Comparison of ENCODE assay signal across 1 cellular context in the genomic region with DNA sequence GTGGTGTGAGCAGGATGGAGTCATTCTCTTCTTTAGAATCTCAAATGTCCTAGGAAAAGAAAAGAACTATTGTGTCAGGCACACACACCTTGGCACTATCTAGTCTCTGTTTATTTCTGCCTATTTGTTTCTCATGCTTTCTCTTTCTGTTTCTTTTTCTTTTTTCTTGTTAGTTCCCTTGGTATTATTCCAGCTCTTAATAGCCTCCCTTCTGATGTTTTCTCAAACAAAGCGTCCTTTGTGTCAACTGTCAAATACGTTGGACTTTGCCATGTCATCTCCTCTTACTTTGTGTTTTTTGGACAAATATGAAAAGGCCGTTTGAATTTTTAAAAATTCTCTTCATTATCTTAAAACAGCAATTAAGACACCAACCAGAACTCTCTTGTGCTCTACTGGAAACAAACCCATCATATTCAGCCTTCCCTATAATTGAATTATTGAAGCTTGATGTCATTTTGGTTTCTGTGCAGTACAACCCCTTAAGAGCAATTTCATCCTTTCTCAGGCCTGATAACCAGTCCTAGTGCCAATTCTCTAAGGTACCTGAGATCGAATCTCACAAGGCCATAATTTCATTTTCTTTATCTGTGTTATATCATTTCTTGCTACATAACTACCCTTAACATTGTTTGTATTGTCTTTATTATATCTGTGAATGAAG.
TF ChIP-seq lines count a peak whose summit lies in the region.

No MANE protein-coding gene starts in this region.

TF ChIP-seq in HepG2, 621 proteins besides CTCF, POLR2A, EP300 and RAD21 (continued from another document and continues in another):
- TF ChIP-seq, protein P1, sequence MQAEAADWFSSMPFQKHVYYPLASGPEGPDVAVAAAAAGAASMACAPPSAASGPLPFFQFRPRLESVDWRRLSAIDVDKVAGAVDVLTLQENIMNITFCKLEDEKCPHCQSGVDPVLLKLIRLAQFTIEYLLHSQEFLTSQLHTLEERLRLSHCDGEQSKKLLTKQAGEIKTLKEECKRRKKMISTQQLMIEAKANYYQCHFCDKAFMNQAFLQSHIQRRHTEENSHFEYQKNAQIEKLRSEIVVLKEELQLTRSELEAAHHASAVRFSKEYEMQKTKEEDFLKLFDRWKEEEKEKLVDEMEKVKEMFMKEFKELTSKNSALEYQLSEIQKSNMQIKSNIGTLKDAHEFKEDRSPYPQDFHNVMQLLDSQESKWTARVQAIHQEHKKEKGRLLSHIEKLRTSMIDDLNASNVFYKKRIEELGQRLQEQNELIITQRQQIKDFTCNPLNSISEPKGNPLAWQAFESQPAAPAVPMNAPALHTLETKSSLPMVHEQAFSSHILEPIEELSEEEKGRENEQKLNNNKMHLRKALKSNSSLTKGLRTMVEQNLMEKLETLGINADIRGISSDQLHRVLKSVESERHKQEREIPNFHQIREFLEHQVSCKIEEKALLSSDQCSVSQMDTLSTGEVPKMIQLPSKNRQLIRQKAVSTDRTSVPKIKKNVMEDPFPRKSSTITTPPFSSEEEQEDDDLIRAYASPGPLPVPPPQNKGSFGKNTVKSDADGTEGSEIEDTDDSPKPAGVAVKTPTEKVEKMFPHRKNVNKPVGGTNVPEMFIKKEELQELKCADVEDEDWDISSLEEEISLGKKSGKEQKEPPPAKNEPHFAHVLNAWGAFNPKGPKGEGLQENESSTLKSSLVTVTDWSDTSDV (CRISPR knock-in tag; IDR thresholded peaks at IDR 0.05), result no peak
- TF ChIP-seq HHEX (CRISPR knock-in tag; IDR thresholded peaks at IDR 0.05), result no peak
- TF ChIP-seq PTBP1 (IDR thresholded peaks at IDR 0.05; ENCODE audit: low read depth, low read length, poor library complexity, severe bottlenecking), result no peak
- TF ChIP-seq ZNF605 (CRISPR knock-in tag; IDR thresholded peaks at IDR 0.05), result no peak
- no peak for TF ChIP-seq ZNF788 (CRISPR knock-in tag; IDR thresholded peaks at IDR 0.05; ENCODE audit: borderline replicate concordance)
- TF ChIP-seq, protein P2, sequence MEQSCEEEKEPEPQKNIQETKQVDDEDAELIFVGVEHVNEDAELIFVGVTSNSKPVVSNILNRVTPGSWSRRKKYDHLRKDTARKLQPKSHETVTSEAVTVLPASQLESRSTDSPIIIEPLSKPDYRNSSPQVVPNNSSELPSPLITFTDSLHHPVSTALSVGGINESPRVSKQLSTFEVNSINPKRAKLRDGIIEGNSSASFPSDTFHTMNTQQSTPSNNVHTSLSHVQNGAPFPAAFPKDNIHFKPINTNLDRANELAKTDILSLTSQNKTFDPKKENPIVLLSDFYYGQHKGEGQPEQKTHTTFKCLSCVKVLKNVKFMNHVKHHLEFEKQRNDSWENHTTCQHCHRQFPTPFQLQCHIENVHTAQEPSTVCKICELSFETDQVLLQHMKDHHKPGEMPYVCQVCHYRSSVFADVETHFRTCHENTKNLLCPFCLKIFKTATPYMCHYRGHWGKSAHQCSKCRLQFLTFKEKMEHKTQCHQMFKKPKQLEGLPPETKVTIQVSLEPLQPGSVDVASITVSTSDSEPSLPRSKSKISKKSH (CRISPR knock-in tag; IDR thresholded peaks at IDR 0.05; ENCODE audit: borderline replicate concordance), result no peak
- no peak for TF ChIP-seq ZNF790 (CRISPR knock-in tag; IDR thresholded peaks at IDR 0.05; ENCODE audit: borderline replicate concordance)
- TF ChIP-seq HNF4G (IDR thresholded peaks at IDR 0.05; ENCODE audit: borderline replicate concordance, low read depth, low read length), result peak; percentile 41; the same call in 1 of the 2 replicates
- TF ChIP-seq HNF4G (CRISPR knock-in tag; IDR thresholded peaks at IDR 0.05; ENCODE audit: borderline replicate concordance, low read depth), result no peak
- TF ChIP-seq TARDBP (CRISPR knock-in tag; IDR thresholded peaks at IDR 0.05), result no peak
- TF ChIP-seq RCOR2 (CRISPR knock-in tag; IDR thresholded peaks at IDR 0.05), result no peak
- TF ChIP-seq TEAD3 (CRISPR knock-in tag; optimal IDR thresholded peaks at IDR 0.05; ENCODE audit: borderline replicate concordance), result peak; percentile 40
- TF ChIP-seq SOX13 (IDR thresholded peaks at IDR 0.05), result peak; percentile 74
- TF ChIP-seq SOX13 (CRISPR knock-in tag; conservative IDR thresholded peaks at IDR 0.05 in 1 of 2, IDR thresholded peaks at IDR 0.05 in 1 of 2), result peak in 1 of 2 experiments; percentile 96; a peak in 2 of 4 replicates
- no peak for TF ChIP-seq SATB2 (CRISPR knock-in tag; IDR thresholded peaks at IDR 0.05)
- no peak for TF ChIP-seq MEIS2 (CRISPR knock-in tag; IDR thresholded peaks at IDR 0.05)
- no peak for TF ChIP-seq MED8 (CRISPR knock-in tag; IDR thresholded peaks at IDR 0.05; ENCODE audit: insufficient replicate concordance)
- TF ChIP-seq, protein P3, sequence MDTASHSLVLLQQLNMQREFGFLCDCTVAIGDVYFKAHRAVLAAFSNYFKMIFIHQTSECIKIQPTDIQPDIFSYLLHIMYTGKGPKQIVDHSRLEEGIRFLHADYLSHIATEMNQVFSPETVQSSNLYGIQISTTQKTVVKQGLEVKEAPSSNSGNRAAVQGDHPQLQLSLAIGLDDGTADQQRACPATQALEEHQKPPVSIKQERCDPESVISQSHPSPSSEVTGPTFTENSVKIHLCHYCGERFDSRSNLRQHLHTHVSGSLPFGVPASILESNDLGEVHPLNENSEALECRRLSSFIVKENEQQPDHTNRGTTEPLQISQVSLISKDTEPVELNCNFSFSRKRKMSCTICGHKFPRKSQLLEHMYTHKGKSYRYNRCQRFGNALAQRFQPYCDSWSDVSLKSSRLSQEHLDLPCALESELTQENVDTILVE (CRISPR knock-in tag; IDR thresholded peaks at IDR 0.05), result no peak
- TF ChIP-seq, protein P4, sequence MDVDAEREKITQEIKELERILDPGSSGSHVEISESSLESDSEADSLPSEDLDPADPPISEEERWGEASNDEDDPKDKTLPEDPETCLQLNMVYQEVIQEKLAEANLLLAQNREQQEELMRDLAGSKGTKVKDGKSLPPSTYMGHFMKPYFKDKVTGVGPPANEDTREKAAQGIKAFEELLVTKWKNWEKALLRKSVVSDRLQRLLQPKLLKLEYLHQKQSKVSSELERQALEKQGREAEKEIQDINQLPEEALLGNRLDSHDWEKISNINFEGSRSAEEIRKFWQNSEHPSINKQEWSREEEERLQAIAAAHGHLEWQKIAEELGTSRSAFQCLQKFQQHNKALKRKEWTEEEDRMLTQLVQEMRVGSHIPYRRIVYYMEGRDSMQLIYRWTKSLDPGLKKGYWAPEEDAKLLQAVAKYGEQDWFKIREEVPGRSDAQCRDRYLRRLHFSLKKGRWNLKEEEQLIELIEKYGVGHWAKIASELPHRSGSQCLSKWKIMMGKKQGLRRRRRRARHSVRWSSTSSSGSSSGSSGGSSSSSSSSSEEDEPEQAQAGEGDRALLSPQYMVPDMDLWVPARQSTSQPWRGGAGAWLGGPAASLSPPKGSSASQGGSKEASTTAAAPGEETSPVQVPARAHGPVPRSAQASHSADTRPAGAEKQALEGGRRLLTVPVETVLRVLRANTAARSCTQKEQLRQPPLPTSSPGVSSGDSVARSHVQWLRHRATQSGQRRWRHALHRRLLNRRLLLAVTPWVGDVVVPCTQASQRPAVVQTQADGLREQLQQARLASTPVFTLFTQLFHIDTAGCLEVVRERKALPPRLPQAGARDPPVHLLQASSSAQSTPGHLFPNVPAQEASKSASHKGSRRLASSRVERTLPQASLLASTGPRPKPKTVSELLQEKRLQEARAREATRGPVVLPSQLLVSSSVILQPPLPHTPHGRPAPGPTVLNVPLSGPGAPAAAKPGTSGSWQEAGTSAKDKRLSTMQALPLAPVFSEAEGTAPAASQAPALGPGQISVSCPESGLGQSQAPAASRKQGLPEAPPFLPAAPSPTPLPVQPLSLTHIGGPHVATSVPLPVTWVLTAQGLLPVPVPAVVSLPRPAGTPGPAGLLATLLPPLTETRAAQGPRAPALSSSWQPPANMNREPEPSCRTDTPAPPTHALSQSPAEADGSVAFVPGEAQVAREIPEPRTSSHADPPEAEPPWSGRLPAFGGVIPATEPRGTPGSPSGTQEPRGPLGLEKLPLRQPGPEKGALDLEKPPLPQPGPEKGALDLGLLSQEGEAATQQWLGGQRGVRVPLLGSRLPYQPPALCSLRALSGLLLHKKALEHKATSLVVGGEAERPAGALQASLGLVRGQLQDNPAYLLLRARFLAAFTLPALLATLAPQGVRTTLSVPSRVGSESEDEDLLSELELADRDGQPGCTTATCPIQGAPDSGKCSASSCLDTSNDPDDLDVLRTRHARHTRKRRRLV (CRISPR knock-in tag; IDR thresholded peaks at IDR 0.05), result no peak
- TF ChIP-seq, protein P5, sequence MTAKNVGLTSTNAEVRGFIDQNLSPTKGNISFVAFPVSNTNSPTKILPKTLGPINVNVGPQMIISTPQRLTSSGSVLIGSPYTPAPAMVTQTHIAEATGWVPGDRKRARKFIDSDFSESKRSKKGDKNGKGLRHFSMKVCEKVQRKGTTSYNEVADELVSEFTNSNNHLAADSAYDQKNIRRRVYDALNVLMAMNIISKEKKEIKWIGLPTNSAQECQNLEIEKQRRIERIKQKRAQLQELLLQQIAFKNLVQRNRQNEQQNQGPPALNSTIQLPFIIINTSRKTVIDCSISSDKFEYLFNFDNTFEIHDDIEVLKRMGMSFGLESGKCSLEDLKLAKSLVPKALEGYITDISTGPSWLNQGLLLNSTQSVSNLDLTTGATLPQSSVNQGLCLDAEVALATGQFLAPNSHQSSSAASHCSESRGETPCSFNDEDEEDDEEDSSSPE (CRISPR knock-in tag; IDR thresholded peaks at IDR 0.05), result no peak
- TF ChIP-seq ZNF761 (CRISPR knock-in tag; conservative IDR thresholded peaks at IDR 0.05), result no peak
- no peak for TF ChIP-seq KDM5B (CRISPR knock-in tag; IDR thresholded peaks at IDR 0.05; ENCODE audit: borderline replicate concordance)
- no peak for TF ChIP-seq ZNF282 (IDR thresholded peaks at IDR 0.05; ENCODE audit: partially characterized antibody)
- no peak for TF ChIP-seq SMAD1 (CRISPR knock-in tag; IDR thresholded peaks at IDR 0.05; ENCODE audit: borderline replicate concordance, low read depth)
- TF ChIP-seq ZNF441 (CRISPR knock-in tag; IDR thresholded peaks at IDR 0.05; ENCODE audit: borderline replicate concordance), result no peak
- TF ChIP-seq ZNF430 (CRISPR knock-in tag; IDR thresholded peaks at IDR 0.05), result no peak
- TF ChIP-seq U2AF1 (optimal IDR thresholded peaks at IDR 0.05; ENCODE audit: low read depth, low read length), result no peak
- TF ChIP-seq, protein P6, sequence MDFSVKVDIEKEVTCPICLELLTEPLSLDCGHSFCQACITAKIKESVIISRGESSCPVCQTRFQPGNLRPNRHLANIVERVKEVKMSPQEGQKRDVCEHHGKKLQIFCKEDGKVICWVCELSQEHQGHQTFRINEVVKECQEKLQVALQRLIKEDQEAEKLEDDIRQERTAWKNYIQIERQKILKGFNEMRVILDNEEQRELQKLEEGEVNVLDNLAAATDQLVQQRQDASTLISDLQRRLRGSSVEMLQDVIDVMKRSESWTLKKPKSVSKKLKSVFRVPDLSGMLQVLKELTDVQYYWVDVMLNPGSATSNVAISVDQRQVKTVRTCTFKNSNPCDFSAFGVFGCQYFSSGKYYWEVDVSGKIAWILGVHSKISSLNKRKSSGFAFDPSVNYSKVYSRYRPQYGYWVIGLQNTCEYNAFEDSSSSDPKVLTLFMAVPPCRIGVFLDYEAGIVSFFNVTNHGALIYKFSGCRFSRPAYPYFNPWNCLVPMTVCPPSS (IDR thresholded peaks at IDR 0.05), result no peak
- TF ChIP-seq, protein P7, sequence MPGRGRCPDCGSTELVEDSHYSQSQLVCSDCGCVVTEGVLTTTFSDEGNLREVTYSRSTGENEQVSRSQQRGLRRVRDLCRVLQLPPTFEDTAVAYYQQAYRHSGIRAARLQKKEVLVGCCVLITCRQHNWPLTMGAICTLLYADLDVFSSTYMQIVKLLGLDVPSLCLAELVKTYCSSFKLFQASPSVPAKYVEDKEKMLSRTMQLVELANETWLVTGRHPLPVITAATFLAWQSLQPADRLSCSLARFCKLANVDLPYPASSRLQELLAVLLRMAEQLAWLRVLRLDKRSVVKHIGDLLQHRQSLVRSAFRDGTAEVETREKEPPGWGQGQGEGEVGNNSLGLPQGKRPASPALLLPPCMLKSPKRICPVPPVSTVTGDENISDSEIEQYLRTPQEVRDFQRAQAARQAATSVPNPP (CRISPR knock-in tag; IDR thresholded peaks at IDR 0.05), result no peak
- TF ChIP-seq MED1 (CRISPR knock-in tag; IDR thresholded peaks at IDR 0.05), result peak; percentile 41
- no peak for TF ChIP-seq KDM6A (CRISPR knock-in tag; IDR thresholded peaks at IDR 0.05; ENCODE audit: low read depth)
- TF ChIP-seq, protein P8, sequence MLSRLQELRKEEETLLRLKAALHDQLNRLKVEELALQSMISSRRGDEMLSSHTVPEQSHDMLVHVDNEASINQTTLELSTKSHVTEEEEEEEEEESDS (CRISPR knock-in tag; IDR thresholded peaks at IDR 0.05; ENCODE audit: borderline replicate concordance), result no peak
- TF ChIP-seq ZNF264 (CRISPR knock-in tag; IDR thresholded peaks at IDR 0.05), result no peak
- TF ChIP-seq ZC3H4 (CRISPR knock-in tag; IDR thresholded peaks at IDR 0.05; ENCODE audit: borderline replicate concordance), result no peak
- no peak for TF ChIP-seq HMGA1 (CRISPR knock-in tag; conservative IDR thresholded peaks at IDR 0.05)
- TF ChIP-seq TGIF2 (CRISPR knock-in tag; IDR thresholded peaks at IDR 0.05), result 0 out of 2 replicates have a peak, but pooled peaks have one; percentile 44
- TF ChIP-seq PAWR (CRISPR knock-in tag; IDR thresholded peaks at IDR 0.05; ENCODE audit: borderline replicate concordance), result no peak
- peak; percentile 56; the same call in 1 of the 2 replicates for TF ChIP-seq TCF7 (IDR thresholded peaks at IDR 0.05; ENCODE audit: low read depth)
- TF ChIP-seq SIX1 (CRISPR knock-in tag; IDR thresholded peaks at IDR 0.05; ENCODE audit: borderline replicate concordance), result no peak
- TF ChIP-seq MTA1 (CRISPR knock-in tag; IDR thresholded peaks at IDR 0.05; ENCODE audit: borderline replicate concordance), result no peak
- no peak for TF ChIP-seq ZSCAN30 (CRISPR knock-in tag; IDR thresholded peaks at IDR 0.05)
- TF ChIP-seq ZNF329 (CRISPR knock-in tag; IDR thresholded peaks at IDR 0.05; ENCODE audit: low read depth), result no peak
- TF ChIP-seq, protein P9, sequence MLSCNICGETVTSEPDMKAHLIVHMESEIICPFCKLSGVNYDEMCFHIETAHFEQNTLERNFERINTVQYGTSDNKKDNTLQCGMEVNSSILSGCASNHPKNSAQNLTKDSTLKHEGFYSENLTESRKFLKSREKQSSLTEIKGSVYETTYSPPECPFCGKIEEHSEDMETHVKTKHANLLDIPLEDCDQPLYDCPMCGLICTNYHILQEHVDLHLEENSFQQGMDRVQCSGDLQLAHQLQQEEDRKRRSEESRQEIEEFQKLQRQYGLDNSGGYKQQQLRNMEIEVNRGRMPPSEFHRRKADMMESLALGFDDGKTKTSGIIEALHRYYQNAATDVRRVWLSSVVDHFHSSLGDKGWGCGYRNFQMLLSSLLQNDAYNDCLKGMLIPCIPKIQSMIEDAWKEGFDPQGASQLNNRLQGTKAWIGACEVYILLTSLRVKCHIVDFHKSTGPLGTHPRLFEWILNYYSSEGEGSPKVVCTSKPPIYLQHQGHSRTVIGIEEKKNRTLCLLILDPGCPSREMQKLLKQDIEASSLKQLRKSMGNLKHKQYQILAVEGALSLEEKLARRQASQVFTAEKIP (CRISPR knock-in tag; IDR thresholded peaks at IDR 0.05; ENCODE audit: borderline replicate concordance), result no peak
- no peak for TF ChIP-seq ZNF747 (CRISPR knock-in tag; IDR thresholded peaks at IDR 0.05; ENCODE audit: borderline replicate concordance)
- no peak for TF ChIP-seq ZNF781 (CRISPR knock-in tag; IDR thresholded peaks at IDR 0.05; ENCODE audit: borderline replicate concordance, not compliant biosample characterization)
- TF ChIP-seq, protein P10, sequence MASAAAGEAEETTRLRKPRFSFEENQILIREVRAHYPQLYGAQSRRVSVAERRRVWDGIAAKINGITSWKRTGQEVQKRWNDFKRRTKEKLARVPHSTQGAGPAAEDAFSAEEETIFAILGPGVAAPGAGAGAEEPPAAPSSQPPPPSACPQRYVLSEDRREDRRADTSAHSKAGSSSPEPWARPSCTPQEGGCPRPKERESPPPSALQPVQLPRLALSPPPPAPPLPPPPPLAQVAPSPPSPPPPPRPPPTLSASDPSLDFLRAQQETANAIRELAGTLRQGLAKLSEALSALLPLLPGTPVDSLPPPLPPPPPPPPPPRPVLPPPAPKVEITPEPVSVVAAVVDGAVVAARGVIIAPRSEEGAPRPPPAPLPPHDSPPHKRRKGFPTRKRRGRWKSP (CRISPR knock-in tag; IDR thresholded peaks at IDR 0.05), result no peak
- TF ChIP-seq ZNF572 (CRISPR knock-in tag; IDR thresholded peaks at IDR 0.05), result no peak
